In genomic region chr12:95003213-95003920, GRCh38 we compare ENCODE assay signal across 8 cellular contexts. TPM values are rescaled to one million over a fixed set of nuclear protein-coding genes. Genes with fewer than 3 reads are reported as not detected.
DNase-seq lines count a peak whose midpoint lies in the region; ATAC-seq lines count a peak whose summit lies in the region.

NDUFA12 (minus strand) TSS chr12:95003697; CDS start chr12:95003680, 17 bp downstream.

- ATAC-seq in GM21381 (IDR thresholded peaks at IDR 0.05; ENCODE audit: unreplicated experiment), result peak; percentile 99

- in situ Hi-C loops in endometrial microvascular endothelial cells (cut with HindIII; ENCODE audit: inconsistent ontology term, low pct_unique_long_range_greater_than_20kb, low sequenced_read_pairs), result no loop called here

- WGBS in mesodermal cell (ENCODE audit: insufficient coverage in 2 of 2), 2 experiments, result 1 to 2% methylated on average over 22 to 32 of the region's 34 CpGs

- no peaks in the 10 kb centered on the region for H3K4me1 ChIP-seq in NT2/D1 (ENCODE audit: insufficient read depth, insufficient read length)
- no peaks in the 10 kb centered on the region for H3K4me1 ChIP-seq in mesodermal cell (ENCODE audit: control insufficient read depth, insufficient read depth, low read length, poor library complexity, severe bottlenecking)

- peak within 1 kb of the TSS; percentile 97 for H3K9ac ChIP-seq in NT2/D1 (ENCODE audit: insufficient read length, low read depth)

- H3K4me3 ChIP-seq in NT2/D1 (ENCODE audit: insufficient read length, low read depth), result peak within 1 kb of the TSS; percentile 89
- peak within 1 kb of the TSS; percentile 88 for H3K4me3 ChIP-seq in mesodermal cell (ENCODE audit: extremely low read depth, insufficient read depth, low read length, poor library complexity, severe bottlenecking)

- H3K27me3 ChIP-seq in NT2/D1 (ENCODE audit: insufficient read depth, insufficient read length), result no peaks in the 10 kb centered on the region

- DNase-seq in COR-L47 (lab: John Stamatoyannopoulos, UW), result peak; percentile 92
- DNase-seq in HUDEP-2 (lab: John Stamatoyannopoulos, UW; ENCODE audit: unreplicated experiment in 76 of 76), result peak; percentile 10 to 95 (median 89)
- DNase-seq in NT2/D1 (ENCODE audit: low read depth, low spot score), result peak; percentile 94
- DNase-seq in activated CD8-positive, alpha-beta memory T cell treated with anti-CD3 and anti-CD28 coated beads, Interleukin-2, amount 50 U/mL, for 1 hour (ENCODE audit: extremely low read depth), result peak; percentile 82
- peak; percentile 89 for DNase-seq in stimulated activated CD8-positive, alpha-beta memory T cell treated with anti-CD3 and anti-CD28 coated beads, Interleukin-15, amount 100 ng/mL, for 4 hours (ENCODE audit: low read depth in 2 of 2)

- H3K36me3 ChIP-seq in NT2/D1 (ENCODE audit: insufficient read depth, insufficient read length, low read length) (peaks cover 19% of the 10 kb centered on the region), mesodermal cell (ENCODE audit: control insufficient read depth, insufficient read depth, low read length) (peaks cover 18% of the 10 kb centered on the region)

- H3K9me3 ChIP-seq in NT2/D1 (ENCODE audit: insufficient read depth, low read length), result peaks cover 17% of the 10 kb centered on the region
- peaks cover 8% of the 10 kb centered on the region for H3K9me3 ChIP-seq in mesodermal cell (ENCODE audit: control insufficient read depth, low read length)

- peak within 1 kb of the TSS; percentile 78 for H3K27ac ChIP-seq in mesodermal cell (ENCODE audit: low read depth, low read length, severe bottlenecking)

RNA-seq across cellular contexts. Expression of gene NDUFA12, which starts in this region (rescaled TPM):
- 228 TPM for total RNA-seq in endometrial microvascular endothelial cells (ENCODE audit: inconsistent ontology term)
- 156 TPM for polyA plus RNA-seq in mesodermal cell (2013, experiment 1 of 2)
- 159 TPM for polyA plus RNA-seq in mesodermal cell (2013, experiment 2 of 2)

Comparison
In these comparisons a context has a peak if more than half of its experiments do, and no peak if none do; other contexts are left out.
1. Peak in every context shown above with its lines: DNase-seq, ATAC-seq, H3K4me3 ChIP-seq and H3K27ac ChIP-seq.